In the genomic region with DNA sequence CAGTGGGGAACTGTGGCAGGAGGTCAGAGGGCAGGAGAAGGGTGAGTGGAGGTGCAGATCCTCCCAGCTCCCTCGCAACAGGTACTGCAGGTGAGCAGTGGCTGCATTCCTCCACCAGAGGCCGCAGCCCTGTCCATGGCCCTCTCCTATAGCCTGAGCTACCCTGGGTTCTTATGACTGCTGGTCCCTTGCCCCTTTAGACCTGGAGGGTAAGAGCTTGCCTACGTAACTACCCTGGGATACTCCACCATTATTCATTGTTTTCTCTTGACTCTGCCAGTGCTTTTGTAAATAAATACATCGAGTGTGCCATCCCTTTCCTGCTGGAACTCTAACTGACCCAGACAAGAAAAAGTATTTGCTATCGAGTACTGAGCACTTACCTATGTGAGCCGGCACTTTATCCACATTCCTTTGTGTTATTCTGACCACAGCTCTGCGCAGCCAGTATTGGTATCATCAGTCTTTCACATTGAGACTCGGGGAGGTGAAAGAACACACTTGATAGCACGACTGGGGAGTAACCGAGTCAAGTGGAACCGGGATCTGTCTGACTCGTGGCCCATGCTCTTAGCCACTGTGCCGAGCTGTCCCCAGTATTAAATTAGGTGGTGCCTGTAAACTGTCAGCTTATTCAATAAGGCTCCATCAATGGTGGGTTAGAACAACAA, we compare ENCODE assay signal across 11 cellular contexts. TPM values are rescaled to one million over a fixed set of nuclear protein-coding genes. Genes with fewer than 3 reads are reported as not detected.
DNase-seq lines count a peak whose midpoint lies in the region; ATAC-seq, FAIRE-seq and TF ChIP-seq lines count a peak whose summit lies in the region.
"Had no signal": no experiment of that assay in that cellular context is flagged by ENCODE, and none has a peak within 500 bp of the region (broad histone marks: within the 10 kb centered on the region; RNA-seq: fewer than 3 reads in every experiment).

No MANE protein-coding gene starts in this region.

- peaks cover 82% of the 10 kb centered on the region for H3K4me1 ChIP-seq in A549

- no peak for DNase-seq in A549 (ENCODE audit: low read depth in 1 of 2, low spot score in 1 of 2)
- DNase-seq in HuH-7 (ENCODE audit: low spot score) = peak; percentile 52
- no peak for DNase-seq in coronary artery (ENCODE audit: low spot score)
- no peak for DNase-seq in activated CD8-positive, alpha-beta memory T cell treated with anti-CD3 and anti-CD28 coated beads for 24 hours
- DNase-seq in NCI-H1092 (lab: John Stamatoyannopoulos, UW) = no peak
- DNase-seq: DMS 273 treated with DMSO at 0.1 percent for 48 hours, left ventricle myocardium superior, NCI-H1694 had no signal

- H3K9me3 ChIP-seq in A549 = no peaks in the 10 kb centered on the region

- POLR2A ChIA-PET in A549 (lab: Yijun Ruan, JAX) = interaction anchor here (0.9 to 2.9 kb wide), 2 partner anchors 10 to 80 kb away, joined by 3 to 17 read pairs; a partner anchor contains a TSS

- TF ChIP-seq CTCF in A549 (IDR thresholded peaks at IDR 0.05) = no peak
- no peak for TF ChIP-seq CTCF in coronary artery (IDR thresholded peaks at IDR 0.05)
- peak in 2 of 3 experiments; percentile 10 to 30 for TF ChIP-seq CTCF in nephron (IDR thresholded peaks at IDR 0.05; ENCODE audit: unreplicated experiment in 3 of 3)

- H3K4me1 Mint-ChIP-seq in nephron = peaks cover 75% of the 10 kb centered on the region
- peaks cover 22% of the 10 kb centered on the region for H3K4me1 Mint-ChIP-seq in stimulated activated memory B cell treated with anti-CD40 and anti-IgM and Interleukin-4, amounts not matched to agents 10 μg/mL and 1 μg/mL and 100 μg/mL, for 72 hours

- TF ChIP-seq EP300 in A549 (IDR thresholded peaks at IDR 0.05) = no peak

- CTCF ChIA-PET in A549 (lab: Yijun Ruan, JAX) = interaction anchor here (0.8 to 4.5 kb wide), 9 partner anchors 10 to 231 kb away, joined by 3 to 42 read pairs (median 4); a partner anchor contains a TSS

- H3K4me3 ChIP-seq in A549 (no peak overlapping the region), coronary artery (no peak overlapping the region)

- H3K27me3 Mint-ChIP-seq in nephron (ENCODE audit: low read depth) = peaks cover 5% of the 10 kb centered on the region
- H3K27me3 Mint-ChIP-seq in stimulated activated memory B cell treated with anti-CD40 and anti-IgM and Interleukin-4, amounts not matched to agents 10 μg/mL and 1 μg/mL and 100 μg/mL, for 72 hours = peaks cover 18% of the 10 kb centered on the region

- no peak for FAIRE-seq in A549 (lab: Jason Lieb, UNC)

- H3K4me2 ChIP-seq in A549 = peak overlapping the region; percentile 80; the same call in 2 of the 3 replicates

- TF ChIP-seq RAD21 in A549 (conservative IDR thresholded peaks at IDR 0.05 in 1 of 2, IDR thresholded peaks at IDR 0.05 in 1 of 2) = no peak

- no peaks in the 10 kb centered on the region for H3K36me3 Mint-ChIP-seq in nephron (ENCODE audit: low read depth)
- no peaks in the 10 kb centered on the region for H3K36me3 Mint-ChIP-seq in stimulated activated memory B cell treated with anti-CD40 and anti-IgM and Interleukin-4, amounts not matched to agents 10 μg/mL and 1 μg/mL and 100 μg/mL, for 72 hours

- peak overlapping the region; percentile 96 to 99 (median 98) for H3K27ac Mint-ChIP-seq in nephron
- H3K27ac Mint-ChIP-seq in stimulated activated memory B cell treated with anti-CD40 and anti-IgM and Interleukin-4, amounts not matched to agents 10 μg/mL and 1 μg/mL and 100 μg/mL, for 72 hours = no peak overlapping the region

- no peak for TF ChIP-seq POLR2A in A549 (IDR thresholded peaks at IDR 0.05; ENCODE audit: low read length)

- H3K27ac ChIP-seq in A549 (peak overlapping the region; percentile 91 to 95), coronary artery (peak overlapping the region; percentile 79 to 93)

- peak in 1 of 2 experiments; percentile 8; a peak in 1 of 6 replicates for ATAC-seq in A549
- ATAC-seq in stimulated activated memory B cell treated with anti-CD40 and anti-IgM and Interleukin-4, amounts not matched to agents 10 μg/mL and 1 μg/mL and 100 μg/mL, for 72 hours = no peak
- no peak for ATAC-seq in HG02759 (IDR thresholded peaks at IDR 0.05; ENCODE audit: unreplicated experiment)
- ATAC-seq: left ventricle myocardium superior had no signal

- peak overlapping the region in 2 of 3 experiments; percentile 0 to 12 for H3K4me3 Mint-ChIP-seq in nephron
- no peak overlapping the region for H3K4me3 Mint-ChIP-seq in stimulated activated memory B cell treated with anti-CD40 and anti-IgM and Interleukin-4, amounts not matched to agents 10 μg/mL and 1 μg/mL and 100 μg/mL, for 72 hours

- 67% methylated on average over 13 of the region's 13 CpGs for WGBS in A549 (ENCODE audit: missing lambda C conversion rate)

- H3K9me3 Mint-ChIP-seq in nephron = no peaks in the 10 kb centered on the region
- H3K9me3 Mint-ChIP-seq in stimulated activated memory B cell treated with anti-CD40 and anti-IgM and Interleukin-4, amounts not matched to agents 10 μg/mL and 1 μg/mL and 100 μg/mL, for 72 hours = no peaks in the 10 kb centered on the region

TF ChIP-seq in A549, 52 proteins besides CTCF, POLR2A, EP300 and RAD21:
- TF ChIP-seq POLR2AphosphoS2 (conservative IDR thresholded peaks at IDR 0.05; ENCODE audit: low read length) = no peak
- no peak for TF ChIP-seq MYC (IDR thresholded peaks at IDR 0.05; ENCODE audit: borderline replicate concordance, low read length)
- no peak for TF ChIP-seq BHLHE40 (IDR thresholded peaks at IDR 0.05; ENCODE audit: low read depth, low read length)
- no peak for TF ChIP-seq EHF (CRISPR knock-in tag; IDR thresholded peaks at IDR 0.05)
- TF ChIP-seq CBX2 (IDR thresholded peaks at IDR 0.05; ENCODE audit: borderline replicate concordance, low read depth) = no peak

RNA-seq across cellular contexts. Expression of a gene that starts 38.5 kb away (rescaled TPM):
- polyA plus RNA-seq in A549 (2011; rRNA removed) (4.9 and 6.3 TPM in 2 replicates), A549 (2017; fragmentation: RNase III; extraction: RNeasy Plus Mini Kit Qiagen cat#74134 plus additional on column Dnase treatment) (9.9 to 17.1 TPM (median 14.4 TPM) in 3 replicates)
- 3.3 and 5.0 TPM in 2 replicates for polyA plus RNA-seq in A549 (2012; cell fraction: cytosol; rRNA removed)
- 21.8 and 25.3 TPM in 2 replicates for polyA plus RNA-seq in A549 (2012; cell fraction: nucleus; rRNA removed)
- 9.0 and 9.7 TPM in 2 replicates for polyA minus RNA-seq in A549 (2011; rRNA and poly(A)+ RNA removed)

Comparison
In these comparisons a context has a peak if more than half of its experiments do, and no peak if none do; other contexts are left out.
1. CTCF ChIP-seq: peak in nephron (2 of 3); none in A549 (single experiment) and coronary artery (single experiment).